ENCODE assay signal across 1 cellular context in the genomic region with DNA sequence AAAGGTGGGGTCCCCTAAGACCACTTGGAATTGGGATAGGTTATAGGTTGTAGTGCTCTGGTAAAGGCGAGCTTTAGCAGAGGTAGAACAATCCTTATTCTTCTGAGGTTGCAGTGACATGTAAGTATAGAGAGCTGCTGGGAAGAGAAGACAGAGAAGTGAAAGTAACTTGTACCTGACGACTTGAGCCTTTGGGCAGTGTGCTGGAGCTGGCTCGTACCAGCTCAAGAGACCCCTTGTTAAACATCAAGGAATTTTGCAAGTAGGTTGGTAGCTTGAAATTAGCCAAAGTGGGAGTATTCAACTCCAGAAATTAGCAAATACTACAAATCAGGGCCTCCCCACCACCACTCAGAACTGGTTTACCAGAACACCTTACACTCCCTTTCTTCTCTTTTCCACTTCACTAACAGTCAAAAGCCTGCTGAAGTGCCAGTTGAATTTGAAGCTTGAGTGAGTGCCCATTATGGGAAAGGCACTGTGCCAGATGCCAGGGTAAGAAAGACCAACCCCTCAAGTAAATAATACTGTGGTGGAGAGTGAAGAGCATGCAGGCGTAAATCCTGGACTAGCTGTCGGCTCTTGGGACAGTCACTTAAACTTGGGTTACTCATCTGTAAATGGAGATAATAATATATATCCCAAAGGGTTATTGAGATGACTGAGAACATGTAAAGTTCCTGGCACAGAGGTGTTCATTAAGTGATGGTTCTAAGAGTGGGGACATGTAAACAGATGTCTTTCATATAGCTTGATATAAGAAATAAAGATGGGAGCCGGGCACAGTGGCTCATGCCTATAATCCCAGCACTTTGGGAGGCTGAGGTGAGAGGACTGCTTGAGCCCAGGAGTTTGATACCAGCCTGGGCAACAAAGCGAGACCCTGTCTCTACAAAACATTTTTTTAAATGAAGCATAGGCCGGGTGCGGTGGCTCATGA.
TF ChIP-seq lines count a peak whose summit lies in the region.

No MANE protein-coding gene starts in this region.

TF ChIP-seq in K562, 482 proteins besides CTCF, POLR2A, EP300 and RAD21 (continued from another document):
- TF ChIP-seq, protein P1, sequence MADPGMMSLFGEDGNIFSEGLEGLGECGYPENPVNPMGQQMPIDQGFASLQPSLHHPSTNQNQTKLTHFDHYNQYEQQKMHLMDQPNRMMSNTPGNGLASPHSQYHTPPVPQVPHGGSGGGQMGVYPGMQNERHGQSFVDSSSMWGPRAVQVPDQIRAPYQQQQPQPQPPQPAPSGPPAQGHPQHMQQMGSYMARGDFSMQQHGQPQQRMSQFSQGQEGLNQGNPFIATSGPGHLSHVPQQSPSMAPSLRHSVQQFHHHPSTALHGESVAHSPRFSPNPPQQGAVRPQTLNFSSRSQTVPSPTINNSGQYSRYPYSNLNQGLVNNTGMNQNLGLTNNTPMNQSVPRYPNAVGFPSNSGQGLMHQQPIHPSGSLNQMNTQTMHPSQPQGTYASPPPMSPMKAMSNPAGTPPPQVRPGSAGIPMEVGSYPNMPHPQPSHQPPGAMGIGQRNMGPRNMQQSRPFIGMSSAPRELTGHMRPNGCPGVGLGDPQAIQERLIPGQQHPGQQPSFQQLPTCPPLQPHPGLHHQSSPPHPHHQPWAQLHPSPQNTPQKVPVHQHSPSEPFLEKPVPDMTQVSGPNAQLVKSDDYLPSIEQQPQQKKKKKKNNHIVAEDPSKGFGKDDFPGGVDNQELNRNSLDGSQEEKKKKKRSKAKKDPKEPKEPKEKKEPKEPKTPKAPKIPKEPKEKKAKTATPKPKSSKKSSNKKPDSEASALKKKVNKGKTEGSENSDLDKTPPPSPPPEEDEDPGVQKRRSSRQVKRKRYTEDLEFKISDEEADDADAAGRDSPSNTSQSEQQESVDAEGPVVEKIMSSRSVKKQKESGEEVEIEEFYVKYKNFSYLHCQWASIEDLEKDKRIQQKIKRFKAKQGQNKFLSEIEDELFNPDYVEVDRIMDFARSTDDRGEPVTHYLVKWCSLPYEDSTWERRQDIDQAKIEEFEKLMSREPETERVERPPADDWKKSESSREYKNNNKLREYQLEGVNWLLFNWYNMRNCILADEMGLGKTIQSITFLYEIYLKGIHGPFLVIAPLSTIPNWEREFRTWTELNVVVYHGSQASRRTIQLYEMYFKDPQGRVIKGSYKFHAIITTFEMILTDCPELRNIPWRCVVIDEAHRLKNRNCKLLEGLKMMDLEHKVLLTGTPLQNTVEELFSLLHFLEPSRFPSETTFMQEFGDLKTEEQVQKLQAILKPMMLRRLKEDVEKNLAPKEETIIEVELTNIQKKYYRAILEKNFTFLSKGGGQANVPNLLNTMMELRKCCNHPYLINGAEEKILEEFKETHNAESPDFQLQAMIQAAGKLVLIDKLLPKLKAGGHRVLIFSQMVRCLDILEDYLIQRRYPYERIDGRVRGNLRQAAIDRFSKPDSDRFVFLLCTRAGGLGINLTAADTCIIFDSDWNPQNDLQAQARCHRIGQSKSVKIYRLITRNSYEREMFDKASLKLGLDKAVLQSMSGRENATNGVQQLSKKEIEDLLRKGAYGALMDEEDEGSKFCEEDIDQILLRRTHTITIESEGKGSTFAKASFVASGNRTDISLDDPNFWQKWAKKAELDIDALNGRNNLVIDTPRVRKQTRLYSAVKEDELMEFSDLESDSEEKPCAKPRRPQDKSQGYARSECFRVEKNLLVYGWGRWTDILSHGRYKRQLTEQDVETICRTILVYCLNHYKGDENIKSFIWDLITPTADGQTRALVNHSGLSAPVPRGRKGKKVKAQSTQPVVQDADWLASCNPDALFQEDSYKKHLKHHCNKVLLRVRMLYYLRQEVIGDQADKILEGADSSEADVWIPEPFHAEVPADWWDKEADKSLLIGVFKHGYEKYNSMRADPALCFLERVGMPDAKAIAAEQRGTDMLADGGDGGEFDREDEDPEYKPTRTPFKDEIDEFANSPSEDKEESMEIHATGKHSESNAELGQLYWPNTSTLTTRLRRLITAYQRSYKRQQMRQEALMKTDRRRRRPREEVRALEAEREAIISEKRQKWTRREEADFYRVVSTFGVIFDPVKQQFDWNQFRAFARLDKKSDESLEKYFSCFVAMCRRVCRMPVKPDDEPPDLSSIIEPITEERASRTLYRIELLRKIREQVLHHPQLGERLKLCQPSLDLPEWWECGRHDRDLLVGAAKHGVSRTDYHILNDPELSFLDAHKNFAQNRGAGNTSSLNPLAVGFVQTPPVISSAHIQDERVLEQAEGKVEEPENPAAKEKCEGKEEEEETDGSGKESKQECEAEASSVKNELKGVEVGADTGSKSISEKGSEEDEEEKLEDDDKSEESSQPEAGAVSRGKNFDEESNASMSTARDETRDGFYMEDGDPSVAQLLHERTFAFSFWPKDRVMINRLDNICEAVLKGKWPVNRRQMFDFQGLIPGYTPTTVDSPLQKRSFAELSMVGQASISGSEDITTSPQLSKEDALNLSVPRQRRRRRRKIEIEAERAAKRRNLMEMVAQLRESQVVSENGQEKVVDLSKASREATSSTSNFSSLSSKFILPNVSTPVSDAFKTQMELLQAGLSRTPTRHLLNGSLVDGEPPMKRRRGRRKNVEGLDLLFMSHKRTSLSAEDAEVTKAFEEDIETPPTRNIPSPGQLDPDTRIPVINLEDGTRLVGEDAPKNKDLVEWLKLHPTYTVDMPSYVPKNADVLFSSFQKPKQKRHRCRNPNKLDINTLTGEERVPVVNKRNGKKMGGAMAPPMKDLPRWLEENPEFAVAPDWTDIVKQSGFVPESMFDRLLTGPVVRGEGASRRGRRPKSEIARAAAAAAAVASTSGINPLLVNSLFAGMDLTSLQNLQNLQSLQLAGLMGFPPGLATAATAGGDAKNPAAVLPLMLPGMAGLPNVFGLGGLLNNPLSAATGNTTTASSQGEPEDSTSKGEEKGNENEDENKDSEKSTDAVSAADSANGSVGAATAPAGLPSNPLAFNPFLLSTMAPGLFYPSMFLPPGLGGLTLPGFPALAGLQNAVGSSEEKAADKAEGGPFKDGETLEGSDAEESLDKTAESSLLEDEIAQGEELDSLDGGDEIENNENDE (IDR thresholded peaks at IDR 0.05; ENCODE audit: low read depth, low read length): no peak
- TF ChIP-seq ZNF232 (CRISPR knock-in tag; IDR thresholded peaks at IDR 0.05): no peak
- TF ChIP-seq ZBTB1 (CRISPR knock-in tag; IDR thresholded peaks at IDR 0.05; ENCODE audit: borderline replicate concordance, low read depth): no peak
